In the genomic region with DNA sequence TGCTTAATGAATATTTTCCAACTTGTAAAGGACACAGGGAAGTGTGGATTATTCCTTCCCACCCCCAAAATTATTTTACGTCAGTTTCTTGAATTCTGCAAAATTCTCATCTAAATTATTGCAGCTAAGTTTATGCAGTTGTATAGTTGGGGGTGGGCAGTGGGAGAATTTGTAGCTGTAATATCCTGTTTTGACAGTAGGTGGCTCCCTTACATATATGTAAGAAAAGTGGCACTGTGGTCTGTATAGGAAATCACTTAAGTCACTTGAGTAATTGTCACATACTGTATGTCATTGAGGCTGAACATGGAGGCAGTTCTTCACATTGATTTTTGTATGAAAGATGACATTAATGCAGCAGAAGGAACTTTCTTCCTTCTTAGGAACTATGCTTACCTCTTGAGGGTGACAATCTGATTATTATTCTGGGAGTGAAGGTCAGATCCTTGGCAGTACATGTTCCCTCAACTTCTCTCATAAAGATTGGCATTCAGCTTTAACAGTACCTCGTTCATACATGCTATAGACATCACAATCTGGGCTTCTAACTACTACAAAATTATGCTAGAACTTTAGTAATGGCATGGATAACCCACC, we compare ENCODE assay signal across 8 cellular contexts. TPM values are rescaled to one million over a fixed set of nuclear protein-coding genes. Genes with fewer than 3 reads are reported as not detected.
DNase-seq lines count a peak whose midpoint lies in the region; ATAC-seq and TF ChIP-seq lines count a peak whose summit lies in the region.

No MANE protein-coding gene starts in this region.

- TF ChIP-seq CTCF in AG09309 (IDR thresholded peaks at IDR 0.05; ENCODE audit: control insufficient read depth, insufficient read depth, low read depth, low read length, missing control alignments) (peak; percentile 59), thoracic aorta (IDR thresholded peaks at IDR 0.05) (peak; percentile 74)

- no peaks in the 10 kb centered on the region for H3K9me3 ChIP-seq in thoracic aorta

- H3K36me3 ChIP-seq in thoracic aorta, result no peaks in the 10 kb centered on the region

- no peaks in the 10 kb centered on the region for H3K27me3 ChIP-seq in thoracic aorta (replicated peaks; ENCODE audit: insufficient read depth)

- ATAC-seq in GM18511 (IDR thresholded peaks at IDR 0.05; ENCODE audit: unreplicated experiment) (peak; percentile 75), HG02973 (IDR thresholded peaks at IDR 0.05; ENCODE audit: unreplicated experiment) (peak; percentile 58), thoracic aorta (ENCODE audit: insufficient number of reproducible peaks, low FRiP score, low read depth) (peak; percentile 36)

- DNase-seq in AG09309 (ENCODE audit: low read depth) (peak; percentile 20), NCI-H2029 (lab: John Stamatoyannopoulos, UW) (peak; percentile 76), T-helper 9 cell (peak; percentile 3), dermis microvascular lymphatic vessel endothelial cell (ENCODE audit: low read depth in 2 of 2) (peak; percentile 72 to 83), medulla oblongata (ENCODE audit: extremely low spot score) (peak; percentile 78), thoracic aorta (ENCODE audit: low spot score) (no peak)

- H3K4me1 ChIP-seq in thoracic aorta (ENCODE audit: control insufficient read depth in 1 of 2, low read depth in 2 of 2), result no peaks in the 10 kb centered on the region

- H3K4me3 ChIP-seq in AG09309 (ENCODE audit: control insufficient read depth, low read depth, low read length) (no peak overlapping the region), thoracic aorta (no peak overlapping the region)

- H3K27ac ChIP-seq in thoracic aorta, result no peak overlapping the region

RNA-seq across cellular contexts. Expression of gene CFAP206, which starts 14.6 kb away (rescaled TPM):
- total RNA-seq in dermis microvascular lymphatic vessel endothelial cell (0.13 TPM in 2 replicates), thoracic aorta (1 to 10 TPM in 1 of 2 donors, not detected in 1; 2.8 TPM)

RNA-seq across cellular contexts. Expression of gene C6orf163, which starts 48.5 kb away (rescaled TPM):
- 0.26 and 0.63 TPM in 2 replicates for total RNA-seq in dermis microvascular lymphatic vessel endothelial cell
- total RNA-seq in thoracic aorta, result 1 to 10 TPM; 4.7 to 4.9 TPM
